Comparison of ENCODE assay signal across 16 cellular contexts in genomic region chr1:69120828-69121227, GRCh38.
DNase-seq lines count a peak whose midpoint lies in the region; ATAC-seq and TF ChIP-seq lines count a peak whose summit lies in the region.
"Had no signal": no experiment of that assay in that cellular context is flagged by ENCODE, and none has a peak within 500 bp of the region (broad histone marks: within the 10 kb centered on the region; RNA-seq: fewer than 3 reads in every experiment).

No MANE protein-coding gene starts in this region.

- peaks cover 21% of the 10 kb centered on the region for H3K4me1 Mint-ChIP-seq in WTC11
- H3K4me1 Mint-ChIP-seq: CD14-positive monocyte had no signal

- no peaks in the 10 kb centered on the region for H3K27me3 ChIP-seq in mesendoderm (ENCODE audit: insufficient read depth, low read length, poor library complexity)
- H3K27me3 ChIP-seq in tibial artery: no peaks in the 10 kb centered on the region

- H3K27ac Mint-ChIP-seq in WTC11: no peak overlapping the region
- H3K27ac Mint-ChIP-seq: CD14-positive monocyte; CD8-positive, alpha-beta T cell had no signal

- no peaks in the 10 kb centered on the region for H3K4me1 ChIP-seq in mesendoderm (ENCODE audit: control insufficient read depth, low read depth, low read length)
- peaks cover 0 to 33% (median 16%) of the 10 kb centered on the region in 4 donors for H3K4me1 ChIP-seq in tibial artery
- H3K4me1 ChIP-seq: A549 had no signal

- no peak overlapping the region for H3K9ac ChIP-seq in mesendoderm (ENCODE audit: low read length)

- no peaks in the 10 kb centered on the region for H3K9me3 ChIP-seq in tibial artery
- H3K9me3 ChIP-seq: A549 had no signal

- peaks cover 26% of the 10 kb centered on the region for H3K9me3 Mint-ChIP-seq in WTC11

- ATAC-seq in WTC11: no peak
- ATAC-seq: A549; CD8-positive, alpha-beta T cell; HCT116 had no signal

- POLR2A ChIA-PET in WTC11 (lab: Charles Lee): no interaction called here

- no peak overlapping the region for H4K8ac ChIP-seq in mesendoderm (ENCODE audit: low read depth, low read length)

- no peak overlapping the region for H2BK120ac ChIP-seq in mesendoderm (ENCODE audit: low read depth, low read length)

- no CpG with 5 or more reads among the region's 3 CpGs for WGBS in mesendoderm (ENCODE audit: extremely low coverage, insufficient coverage, low lambda C conversion rate)

- no peaks in the 10 kb centered on the region for H3K79me2 ChIP-seq in mesendoderm (ENCODE audit: control insufficient read depth, insufficient read depth, low read length)

- peak overlapping the region; percentile 72 for H3K4me3 Mint-ChIP-seq in WTC11
- H3K4me3 Mint-ChIP-seq: CD14-positive monocyte; CD8-positive, alpha-beta T cell had no signal

- H4K5ac ChIP-seq in mesendoderm (ENCODE audit: low read length): no peak overlapping the region

- H3K4me2 ChIP-seq in mesendoderm (ENCODE audit: low read length): no peak overlapping the region
- H3K4me2 ChIP-seq: A549 had no signal

- H2AK5ac ChIP-seq in mesendoderm (ENCODE audit: low read length): no peak overlapping the region

- TF ChIP-seq CTCF in WTC11 (IDR thresholded peaks at IDR 0.05) (no peak), tibial artery (IDR thresholded peaks at IDR 0.05) (no peak)

- in situ Hi-C loops in G401 (cut with HindIII; ENCODE audit: low sequenced_read_pairs): no loop called here

- no peak overlapping the region for H2BK5ac ChIP-seq in mesendoderm (ENCODE audit: low read length)

- no peak overlapping the region for H3K56ac ChIP-seq in mesendoderm (ENCODE audit: low read length)

- no peaks in the 10 kb centered on the region for H3K36me3 ChIP-seq in mesendoderm (ENCODE audit: control insufficient read depth, insufficient read depth, low read length)
- H3K36me3 ChIP-seq in tibial artery: no peaks in the 10 kb centered on the region

- no peak overlapping the region for H3K23ac ChIP-seq in mesendoderm (ENCODE audit: low read length)

- peak overlapping the region; percentile 80 for H3K18ac ChIP-seq in mesendoderm (ENCODE audit: low read length)

- no peak overlapping the region for H3K4ac ChIP-seq in mesendoderm (ENCODE audit: low read depth, low read length)

- intact Hi-C loops in tibial artery (cut with DNase I; ENCODE audit: low total_unique reads): no loop called here

- H3K4me3 ChIP-seq in mesendoderm (ENCODE audit: low read length): no peak overlapping the region
- H3K4me3 ChIP-seq in tibial artery: no peak overlapping the region
- H3K4me3 ChIP-seq: A549 had no signal

- H2BK15ac ChIP-seq in mesendoderm (replicated peaks; ENCODE audit: low read depth): no peak overlapping the region

- no peaks in the 10 kb centered on the region for H3K79me1 ChIP-seq in mesendoderm (ENCODE audit: low read length)

- H3K27ac ChIP-seq in mesendoderm (ENCODE audit: low read depth, low read length): no peak overlapping the region
- H3K27ac ChIP-seq in tibial artery: peak overlapping the region; percentile 6 to 62
- H3K27ac ChIP-seq: A549 had no signal

- H3K27me3 Mint-ChIP-seq in WTC11 (ENCODE audit: low read depth): peaks cover 6% of the 10 kb centered on the region; the same call in 1 of the 2 replicates

- DNase-seq in G401 (ENCODE audit: low spot score): peak; percentile 3
- no peak for DNase-seq in WTC11 (ENCODE audit: low spot score)
- DNase-seq in mesendoderm: no peak
- DNase-seq in tibial artery: no peak
- DNase-seq in OCI-M2 (lab: John Stamatoyannopoulos, UW; ENCODE audit: unreplicated experiment): no peak
- no peak for DNase-seq in HCEC 1CT
- no peak for DNase-seq in stimulated activated naive CD4-positive, alpha-beta T cell (lab: John Stamatoyannopoulos, UW)
- DNase-seq: CD8-positive, alpha-beta T cell; COR-L47; DMS153; DMS79 treated with DMSO at 0.1 percent for 48 hours; EL; GF-D8 had no signal

- H3K36me3 Mint-ChIP-seq in WTC11: peaks cover 16% of the 10 kb centered on the region
- H3K36me3 Mint-ChIP-seq: CD14-positive monocyte; CD8-positive, alpha-beta T cell had no signal

- CTCF ChIA-PET in WTC11 (lab: Charles Lee): no interaction called here

TF ChIP-seq in WTC11, 78 proteins besides CTCF, POLR2A, EP300 and RAD21:
- TF ChIP-seq STAT6 (CRISPR knock-in tag; conservative IDR thresholded peaks at IDR 0.05; ENCODE audit: low read depth): no peak
- TF ChIP-seq MYBL2 (CRISPR knock-in tag; IDR thresholded peaks at IDR 0.05): no peak
- no peak for TF ChIP-seq IRF1 (CRISPR knock-in tag; IDR thresholded peaks at IDR 0.05)
- no peak for TF ChIP-seq PRRX2 (CRISPR knock-in tag; IDR thresholded peaks at IDR 0.05)
- no peak for TF ChIP-seq SMAD3 (CRISPR knock-in tag; IDR thresholded peaks at IDR 0.05; ENCODE audit: borderline replicate concordance)
- TF ChIP-seq FOXP1 (CRISPR knock-in tag; IDR thresholded peaks at IDR 0.05; ENCODE audit: borderline replicate concordance): no peak
- no peak for TF ChIP-seq ZNF121 (CRISPR knock-in tag; IDR thresholded peaks at IDR 0.05)
- no peak for TF ChIP-seq HMGA2 (CRISPR knock-in tag; IDR thresholded peaks at IDR 0.05)
- TF ChIP-seq, protein P1, sequence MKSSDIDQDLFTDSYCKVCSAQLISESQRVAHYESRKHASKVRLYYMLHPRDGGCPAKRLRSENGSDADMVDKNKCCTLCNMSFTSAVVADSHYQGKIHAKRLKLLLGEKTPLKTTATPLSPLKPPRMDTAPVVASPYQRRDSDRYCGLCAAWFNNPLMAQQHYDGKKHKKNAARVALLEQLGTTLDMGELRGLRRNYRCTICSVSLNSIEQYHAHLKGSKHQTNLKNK (CRISPR knock-in tag; IDR thresholded peaks at IDR 0.05): no peak
- TF ChIP-seq ZNF232 (CRISPR knock-in tag; IDR thresholded peaks at IDR 0.05): no peak
- TF ChIP-seq, protein P2, sequence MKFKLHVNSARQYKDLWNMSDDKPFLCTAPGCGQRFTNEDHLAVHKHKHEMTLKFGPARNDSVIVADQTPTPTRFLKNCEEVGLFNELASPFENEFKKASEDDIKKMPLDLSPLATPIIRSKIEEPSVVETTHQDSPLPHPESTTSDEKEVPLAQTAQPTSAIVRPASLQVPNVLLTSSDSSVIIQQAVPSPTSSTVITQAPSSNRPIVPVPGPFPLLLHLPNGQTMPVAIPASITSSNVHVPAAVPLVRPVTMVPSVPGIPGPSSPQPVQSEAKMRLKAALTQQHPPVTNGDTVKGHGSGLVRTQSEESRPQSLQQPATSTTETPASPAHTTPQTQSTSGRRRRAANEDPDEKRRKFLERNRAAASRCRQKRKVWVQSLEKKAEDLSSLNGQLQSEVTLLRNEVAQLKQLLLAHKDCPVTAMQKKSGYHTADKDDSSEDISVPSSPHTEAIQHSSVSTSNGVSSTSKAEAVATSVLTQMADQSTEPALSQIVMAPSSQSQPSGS (CRISPR knock-in tag; IDR thresholded peaks at IDR 0.05; ENCODE audit: borderline replicate concordance, low read depth): no peak
- TF ChIP-seq KAT7 (CRISPR knock-in tag; IDR thresholded peaks at IDR 0.05; ENCODE audit: borderline replicate concordance): no peak
- TF ChIP-seq, protein P3, sequence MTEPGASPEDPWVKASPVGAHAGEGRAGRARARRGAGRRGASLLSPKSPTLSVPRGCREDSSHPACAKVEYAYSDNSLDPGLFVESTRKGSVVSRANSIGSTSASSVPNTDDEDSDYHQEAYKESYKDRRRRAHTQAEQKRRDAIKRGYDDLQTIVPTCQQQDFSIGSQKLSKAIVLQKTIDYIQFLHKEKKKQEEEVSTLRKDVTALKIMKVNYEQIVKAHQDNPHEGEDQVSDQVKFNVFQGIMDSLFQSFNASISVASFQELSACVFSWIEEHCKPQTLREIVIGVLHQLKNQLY (CRISPR knock-in tag; IDR thresholded peaks at IDR 0.05): no peak
- TF ChIP-seq, protein P4, sequence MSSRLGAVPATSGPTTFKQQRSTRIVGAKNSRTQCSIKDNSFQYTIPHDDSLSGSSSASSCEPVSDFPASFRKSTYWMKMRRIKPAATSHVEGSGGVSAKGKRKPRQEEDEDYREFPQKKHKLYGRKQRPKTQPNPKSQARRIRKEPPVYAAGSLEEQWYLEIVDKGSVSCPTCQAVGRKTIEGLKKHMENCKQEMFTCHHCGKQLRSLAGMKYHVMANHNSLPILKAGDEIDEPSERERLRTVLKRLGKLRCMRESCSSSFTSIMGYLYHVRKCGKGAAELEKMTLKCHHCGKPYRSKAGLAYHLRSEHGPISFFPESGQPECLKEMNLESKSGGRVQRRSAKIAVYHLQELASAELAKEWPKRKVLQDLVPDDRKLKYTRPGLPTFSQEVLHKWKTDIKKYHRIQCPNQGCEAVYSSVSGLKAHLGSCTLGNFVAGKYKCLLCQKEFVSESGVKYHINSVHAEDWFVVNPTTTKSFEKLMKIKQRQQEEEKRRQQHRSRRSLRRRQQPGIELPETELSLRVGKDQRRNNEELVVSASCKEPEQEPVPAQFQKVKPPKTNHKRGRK (CRISPR knock-in tag; IDR thresholded peaks at IDR 0.05; ENCODE audit: borderline replicate concordance): no peak
- no peak for TF ChIP-seq TP53 (CRISPR knock-in tag; IDR thresholded peaks at IDR 0.05)
